Comparison of ENCODE assay signal across 22 cellular contexts in genomic region chrX:24262309-24262708, GRCh38. TPM values are rescaled to one million over a fixed set of nuclear protein-coding genes. Genes with fewer than 3 reads are reported as not detected.
DNase-seq lines count a peak whose midpoint lies in the region; ATAC-seq and TF ChIP-seq lines count a peak whose summit lies in the region.
"Had no signal": no experiment of that assay in that cellular context is flagged by ENCODE, and none has a peak within 500 bp of the region (broad histone marks: within the 10 kb centered on the region; RNA-seq: fewer than 3 reads in every experiment).

No MANE protein-coding gene starts in this region.

- H3K9me3 Mint-ChIP-seq in activated T-helper 1 cell treated with anti-CD3 and anti-CD28 coated beads, Interleukin-12 subunit alpha, Interleukin-12 subunit beta, Interleukin-2, Interleukin-4 antibody, amounts not matched to agents 30 ng/mL and 10 ng/mL and 1 ng/mL, durations not matched to agents 14 hours and 24 hours and 36 hours = no peaks in the 10 kb centered on the region
- H3K9me3 Mint-ChIP-seq in dendritic cell treated with granulocyte-macrophage colony-stimulating factor and Interleukin-4, amounts not matched to agents 40 ng/mL and 50 ng/mL, for 4 days = no peaks in the 10 kb centered on the region
- H3K9me3 Mint-ChIP-seq in activated T-cell treated with anti-CD3 and anti-CD28 coated beads, Interleukin-2, amount 50 U/mL, for 72 hours = no peaks in the 10 kb centered on the region
- H3K9me3 Mint-ChIP-seq: CD14-positive monocyte; CD4-positive, alpha-beta memory T cell; CD4-positive, CD25-positive, alpha-beta regulatory T cell had no signal

- H3K27ac ChIP-seq in HEK293 (ENCODE audit: extremely low read depth, low read depth, low read length) = no peak overlapping the region
- H3K27ac ChIP-seq: BLaER1 had no signal

- intact Hi-C loops in activated T-helper 1 cell treated with anti-CD3 and anti-CD28 coated beads, Interleukin-12 subunit alpha, Interleukin-12 subunit beta, Interleukin-2, Interleukin-4 antibody, amounts not matched to agents 30 ng/mL and 10 ng/mL and 1 ng/mL, durations not matched to agents 14 hours and 24 hours and 36 hours (cut with micrococcal nuclease) = no loop called here
- intact Hi-C loops in dendritic cell treated with granulocyte-macrophage colony-stimulating factor and Interleukin-4, amounts not matched to agents 40 ng/mL and 50 ng/mL, for 4 days (cut with micrococcal nuclease) = loop anchor here (10.0 kb wide), 1 partner anchor 112 kb away; no protein-coding TSS in a partner anchor

- TF ChIP-seq CTCF in HEK293 (tag by site-specific recombination; IDR thresholded peaks at IDR 0.05) = no peak

- no peaks in the 10 kb centered on the region for H3K4me1 ChIP-seq in HEK293 (ENCODE audit: control insufficient read depth, insufficient read depth, low read length)
- H3K4me1 ChIP-seq: BE2C had no signal

- DNase-seq in Caki2 (ENCODE audit: low read depth) (peak; percentile 34), H4 (ENCODE audit: low spot score) (no peak), HCEC 1CT (no peak)
- DNase-seq in activated T-helper 1 cell treated with anti-CD3 and anti-CD28 coated beads, Interleukin-12 subunit alpha, Interleukin-12 subunit beta, Interleukin-2, Interleukin-4 antibody, amounts not matched to agents 30 ng/mL and 10 ng/mL and 1 ng/mL, durations not matched to agents 14 hours and 24 hours and 36 hours (ENCODE audit: low spot score) = no peak
- no peak for DNase-seq in activated T-cell treated with anti-CD3 and anti-CD28 coated beads, Interleukin-2, amount 50 U/mL, for 72 hours
- DNase-seq: 8988T; ACHN; BE2C; C1 segment of cervical spinal cord; Calu3; CD4-positive, alpha-beta memory T cell; CD4-positive, CD25-positive, alpha-beta regulatory T cell; CD8-positive, alpha-beta memory T cell; COR-L47; DMS79 treated with DMSO at 0.1 percent for 48 hours; GF-D8 had no signal

- no peaks in the 10 kb centered on the region for H3K36me3 ChIP-seq in HEK293 (ENCODE audit: control insufficient read depth in 2 of 2, insufficient read depth in 1 of 2, low read length in 2 of 2)
- H3K36me3 ChIP-seq: BE2C, BLaER1 had no signal

- H3K27ac Mint-ChIP-seq in activated T-helper 1 cell treated with anti-CD3 and anti-CD28 coated beads, Interleukin-12 subunit alpha, Interleukin-12 subunit beta, Interleukin-2, Interleukin-4 antibody, amounts not matched to agents 30 ng/mL and 10 ng/mL and 1 ng/mL, durations not matched to agents 14 hours and 24 hours and 36 hours = peak overlapping the region; percentile 23
- H3K27ac Mint-ChIP-seq in dendritic cell treated with granulocyte-macrophage colony-stimulating factor and Interleukin-4, amounts not matched to agents 40 ng/mL and 50 ng/mL, for 4 days = peak overlapping the region; percentile 39
- no peak overlapping the region for H3K27ac Mint-ChIP-seq in activated T-cell treated with anti-CD3 and anti-CD28 coated beads, Interleukin-2, amount 50 U/mL, for 72 hours
- H3K27ac Mint-ChIP-seq: CD14-positive monocyte; CD8-positive, alpha-beta memory T cell had no signal

- POLR2A ChIA-PET in HEK293 (lab: Yijun Ruan, JAX) = no interaction called here

- no peak overlapping the region for H3K4me3 ChIP-seq in HEK293 (ENCODE audit: low read depth, low read length)
- H3K4me3 ChIP-seq: BLaER1 had no signal

- in situ Hi-C loops in Caki2 (cut with HindIII; ENCODE audit: low pct_unique_long_range_greater_than_20kb, low sequenced_read_pairs) = no loop called here

- no peaks in the 10 kb centered on the region for H3K27me3 Mint-ChIP-seq in activated T-helper 1 cell treated with anti-CD3 and anti-CD28 coated beads, Interleukin-12 subunit alpha, Interleukin-12 subunit beta, Interleukin-2, Interleukin-4 antibody, amounts not matched to agents 30 ng/mL and 10 ng/mL and 1 ng/mL, durations not matched to agents 14 hours and 24 hours and 36 hours (ENCODE audit: insufficient read depth)
- peaks cover 4% of the 10 kb centered on the region for H3K27me3 Mint-ChIP-seq in dendritic cell treated with granulocyte-macrophage colony-stimulating factor and Interleukin-4, amounts not matched to agents 40 ng/mL and 50 ng/mL, for 4 days
- H3K27me3 Mint-ChIP-seq in activated T-cell treated with anti-CD3 and anti-CD28 coated beads, Interleukin-2, amount 50 U/mL, for 72 hours (ENCODE audit: low read depth) = peaks cover 44% of the 10 kb centered on the region
- H3K27me3 Mint-ChIP-seq: CD4-positive, alpha-beta memory T cell had no signal

- H3K9me3 ChIP-seq in HEK293 (ENCODE audit: control insufficient read depth, insufficient read depth, low read depth, low read length) = no peaks in the 10 kb centered on the region
- H3K9me3 ChIP-seq: BE2C, BLaER1 had no signal

- H3K4me1 Mint-ChIP-seq in activated T-helper 1 cell treated with anti-CD3 and anti-CD28 coated beads, Interleukin-12 subunit alpha, Interleukin-12 subunit beta, Interleukin-2, Interleukin-4 antibody, amounts not matched to agents 30 ng/mL and 10 ng/mL and 1 ng/mL, durations not matched to agents 14 hours and 24 hours and 36 hours (ENCODE audit: low read depth) = peaks cover 31% of the 10 kb centered on the region
- H3K4me1 Mint-ChIP-seq in dendritic cell treated with granulocyte-macrophage colony-stimulating factor and Interleukin-4, amounts not matched to agents 40 ng/mL and 50 ng/mL, for 4 days (ENCODE audit: low read depth) = peaks cover 16% of the 10 kb centered on the region
- peaks cover 26% of the 10 kb centered on the region for H3K4me1 Mint-ChIP-seq in activated T-cell treated with anti-CD3 and anti-CD28 coated beads, Interleukin-2, amount 50 U/mL, for 72 hours (ENCODE audit: low read depth)

- no peak for ATAC-seq in activated T-cell treated with anti-CD3 and anti-CD28 coated beads, Interleukin-2, amount 50 U/mL, for 72 hours (replicated peaks in 1 of 2)
- ATAC-seq in GM19397 (IDR thresholded peaks at IDR 0.05; ENCODE audit: unreplicated experiment) = no peak

- no peak overlapping the region for H3K4me3 Mint-ChIP-seq in activated T-helper 1 cell treated with anti-CD3 and anti-CD28 coated beads, Interleukin-12 subunit alpha, Interleukin-12 subunit beta, Interleukin-2, Interleukin-4 antibody, amounts not matched to agents 30 ng/mL and 10 ng/mL and 1 ng/mL, durations not matched to agents 14 hours and 24 hours and 36 hours
- H3K4me3 Mint-ChIP-seq in dendritic cell treated with granulocyte-macrophage colony-stimulating factor and Interleukin-4, amounts not matched to agents 40 ng/mL and 50 ng/mL, for 4 days = no peak overlapping the region
- H3K4me3 Mint-ChIP-seq in activated T-cell treated with anti-CD3 and anti-CD28 coated beads, Interleukin-2, amount 50 U/mL, for 72 hours = no peak overlapping the region
- H3K4me3 Mint-ChIP-seq: CD14-positive monocyte; CD4-positive, alpha-beta memory T cell; CD4-positive, CD25-positive, alpha-beta regulatory T cell; CD8-positive, alpha-beta memory T cell had no signal

- CTCF ChIA-PET in HEK293 (lab: Yijun Ruan, JAX) = interaction anchor here (0.6 to 1.2 kb wide), 5 partner anchors 10 to 1044 kb away, joined by 3 to 7 read pairs (median 3); no protein-coding TSS in a partner anchor

- no peaks in the 10 kb centered on the region for H3K36me3 Mint-ChIP-seq in activated T-helper 1 cell treated with anti-CD3 and anti-CD28 coated beads, Interleukin-12 subunit alpha, Interleukin-12 subunit beta, Interleukin-2, Interleukin-4 antibody, amounts not matched to agents 30 ng/mL and 10 ng/mL and 1 ng/mL, durations not matched to agents 14 hours and 24 hours and 36 hours (ENCODE audit: low read depth)
- H3K36me3 Mint-ChIP-seq in dendritic cell treated with granulocyte-macrophage colony-stimulating factor and Interleukin-4, amounts not matched to agents 40 ng/mL and 50 ng/mL, for 4 days (ENCODE audit: low read depth) = no peaks in the 10 kb centered on the region
- H3K36me3 Mint-ChIP-seq in activated T-cell treated with anti-CD3 and anti-CD28 coated beads, Interleukin-2, amount 50 U/mL, for 72 hours (ENCODE audit: insufficient read depth in 2 of 2) = no peaks in the 10 kb centered on the region
- H3K36me3 Mint-ChIP-seq: CD14-positive monocyte; CD4-positive, alpha-beta memory T cell; CD4-positive, CD25-positive, alpha-beta regulatory T cell; CD8-positive, alpha-beta memory T cell had no signal

TF ChIP-seq in HEK293, 187 proteins besides CTCF, POLR2A, EP300 and RAD21 (continues in another document):
- TF ChIP-seq TSHZ1 (tag by site-specific recombination; IDR thresholded peaks at IDR 0.05; ENCODE audit: borderline replicate concordance) (no peak), SCRT1 (tag by site-specific recombination; IDR thresholded peaks at IDR 0.05; ENCODE audit: borderline replicate concordance) (no peak), ZNF830 (tag by site-specific recombination; IDR thresholded peaks at IDR 0.05; ENCODE audit: low read depth) (no peak), ZNF555 (tag by site-specific recombination; conservative IDR thresholded peaks at IDR 0.05) (no peak)

RNA-seq across cellular contexts. Expression of gene SUPT20HL2, which starts 51.6 kb away (rescaled TPM):
- not detected in 2 replicates for total RNA-seq in Caki2 (2014; rRNA removed; shearing (Covaris generic); ENCODE audit: low replicate concordance)
- not detected in 2 replicates for total RNA-seq in activated T-helper 1 cell treated with anti-CD3 and anti-CD28 coated beads, Interleukin-12 subunit alpha, Interleukin-12 subunit beta, Interleukin-2, Interleukin-4 antibody, amounts not matched to agents 30 ng/mL and 10 ng/mL and 1 ng/mL, durations not matched to agents 14 hours and 24 hours and 36 hours
- not detected in 2 replicates for total RNA-seq in H4 (2014; rRNA removed; shearing (Covaris generic))
- total RNA-seq in activated T-cell treated with anti-CD3 and anti-CD28 coated beads, Interleukin-2, amount 50 U/mL, for 72 hours = not detected
- total RNA-seq: A673; Calu3; CD4-positive, alpha-beta memory T cell; CD4-positive, CD25-positive, alpha-beta regulatory T cell; CD8-positive, alpha-beta memory T cell had no signal
